Comparison of ENCODE assay signal across 13 cellular contexts in genomic region chr19:41877916-41878905, GRCh38. TPM values are rescaled to one million over a fixed set of nuclear protein-coding genes. Genes with fewer than 3 reads are reported as not detected.
DNase-seq lines count a peak whose midpoint lies in the region; ATAC-seq and TF ChIP-seq lines count a peak whose summit lies in the region.
"Had no signal": no experiment of that assay in that cellular context is flagged by ENCODE, and none has a peak within 500 bp of the region (broad histone marks: within the 10 kb centered on the region; RNA-seq: fewer than 3 reads in every experiment).

No MANE protein-coding gene starts in this region.

- peaks cover 32% of the 10 kb centered on the region for H3K79me2 ChIP-seq in SU-DHL-6 (ENCODE audit: insufficient read depth, low read length)

- in situ Hi-C loops in GM13976 (cut with MboI; ENCODE audit: low sequenced_read_pairs, unreplicated experiment) = no loop called here

- no peaks in the 10 kb centered on the region for H3K36me3 ChIP-seq in CD4-positive, CD25-positive, alpha-beta regulatory T cell (ENCODE audit: control insufficient read depth, insufficient read depth, low read length)
- peaks cover 20% of the 10 kb centered on the region for H3K36me3 ChIP-seq in SU-DHL-6 (ENCODE audit: low read length)
- H3K36me3 ChIP-seq in mucosa of rectum (ENCODE audit: control insufficient read depth in 2 of 2, insufficient read depth in 2 of 2, low read length in 2 of 2) = no peaks in the 10 kb centered on the region
- H3K36me3 ChIP-seq in ascending aorta = no peaks in the 10 kb centered on the region
- H3K36me3 ChIP-seq: tibial artery had no signal

- H3K4me3 ChIP-seq in CD4-positive, CD25-positive, alpha-beta regulatory T cell (ENCODE audit: low read depth, low read length) = peak overlapping the region; percentile 47
- H3K4me3 ChIP-seq in SU-DHL-6 (ENCODE audit: insufficient read depth, low read length, poor library complexity, severe bottlenecking) (peak overlapping the region; percentile 86), mucosa of rectum (ENCODE audit: low read length in 2 of 2) (peak overlapping the region in 1 of 2 donors; percentile 64), foreskin fibroblast (ENCODE audit: low read depth in 1 of 2, low read length in 2 of 2) (no peak overlapping the region), ascending aorta (no peak overlapping the region)
- H3K4me3 ChIP-seq: tibial artery had no signal

- no peak overlapping the region for H2AFZ ChIP-seq in SU-DHL-6 (ENCODE audit: low read depth, low read length, severe bottlenecking)

- no peak for ATAC-seq in CD4-positive, CD25-positive, alpha-beta regulatory T cell (ENCODE audit: low read depth in 2 of 2)

- H3K9ac ChIP-seq in SU-DHL-6 (ENCODE audit: low read length) (peak overlapping the region; percentile 99), mucosa of rectum (ENCODE audit: low read depth in 1 of 2, low read length in 2 of 2) (peak overlapping the region in 1 of 2 donors; percentile 56)

- peak overlapping the region in 3 of 4 donors; percentile 74 to 92 (median 77) for H3K4me3 Mint-ChIP-seq in CD4-positive, CD25-positive, alpha-beta regulatory T cell

- peaks cover 4% of the 10 kb centered on the region for H3K27me3 Mint-ChIP-seq in CD4-positive, CD25-positive, alpha-beta regulatory T cell

- no peaks in the 10 kb centered on the region for H3K9me2 ChIP-seq in SU-DHL-6 (replicated peaks; ENCODE audit: insufficient read depth, low read length)

- H3K9me3 ChIP-seq in CD4-positive, CD25-positive, alpha-beta regulatory T cell (ENCODE audit: control insufficient read depth in 2 of 2, low read length in 2 of 2) = no peaks in the 10 kb centered on the region
- H3K9me3 ChIP-seq in SU-DHL-6 (ENCODE audit: insufficient read depth, low read length) = no peaks in the 10 kb centered on the region
- H3K9me3 ChIP-seq in mucosa of rectum (ENCODE audit: control insufficient read depth in 2 of 2, low read length in 2 of 2) = no peaks in the 10 kb centered on the region
- no peaks in the 10 kb centered on the region for H3K9me3 ChIP-seq in ascending aorta
- H3K9me3 ChIP-seq: tibial artery had no signal

- H3K27ac ChIP-seq in CD4-positive, CD25-positive, alpha-beta regulatory T cell (ENCODE audit: insufficient read depth, low read length, poor library complexity, severe bottlenecking) = peak overlapping the region; percentile 93
- peak overlapping the region; percentile 100 for H3K27ac ChIP-seq in SU-DHL-6 (ENCODE audit: low read depth, low read length)
- H3K27ac ChIP-seq in mucosa of rectum (ENCODE audit: low read depth in 2 of 2, low read length in 2 of 2) = peak overlapping the region; percentile 34 to 79
- H3K27ac ChIP-seq in ascending aorta = no peak overlapping the region
- H3K27ac ChIP-seq: tibial artery had no signal

- intact Hi-C loops in ascending aorta (cut with DNase I) = no loop called here

- H3K4me1 Mint-ChIP-seq in CD4-positive, CD25-positive, alpha-beta regulatory T cell = peaks cover 6 to 91% (median 32%) of the 10 kb centered on the region in 4 donors

- H3K36me3 Mint-ChIP-seq in CD4-positive, CD25-positive, alpha-beta regulatory T cell = peaks cover 4% of the 10 kb centered on the region

- H3K4me1 ChIP-seq in CD4-positive, CD25-positive, alpha-beta regulatory T cell (ENCODE audit: control insufficient read depth, insufficient read depth, low read length, poor library complexity, severe bottlenecking) = peaks cover 87% of the 10 kb centered on the region
- peaks cover 4 to 12% of the 10 kb centered on the region in 2 donors for H3K4me1 ChIP-seq in mucosa of rectum (ENCODE audit: control insufficient read depth in 2 of 2, insufficient read depth in 2 of 2, low read length in 2 of 2)
- H3K4me1 ChIP-seq in ascending aorta = no peaks in the 10 kb centered on the region

- H3K9me3 Mint-ChIP-seq in CD4-positive, CD25-positive, alpha-beta regulatory T cell = peaks cover 0 to 2% (median 0%) of the 10 kb centered on the region in 7 donors

- no peak for DNase-seq in CD4-positive, CD25-positive, alpha-beta regulatory T cell
- peak; percentile 77 for DNase-seq in GM13976 (ENCODE audit: low spot score)
- no peak for DNase-seq in foreskin fibroblast
- no peak for DNase-seq in ascending aorta (ENCODE audit: low spot score in 2 of 2)
- no peak for DNase-seq in midbrain (lab: John Stamatoyannopoulos, UW)
- DNase-seq in superior temporal gyrus (ENCODE audit: extremely low spot score) = no peak
- DNase-seq: activated CD4-positive, CD25-positive, alpha-beta regulatory T cell treated with anti-CD3 and anti-CD28 coated beads, Interleukin-2, amount 50 U/mL, for 72 hours; nucleus accumbens; stimulated activated CD4-positive, alpha-beta T cell treated with anti-CD3 and anti-CD28 coated beads, Interleukin-4, amount 100 ng/mL, for 24 hours; tibial artery had no signal

- peak overlapping the region; percentile 99 to 100 (median 99) for H3K27ac Mint-ChIP-seq in CD4-positive, CD25-positive, alpha-beta regulatory T cell

- no peaks in the 10 kb centered on the region for H4K20me1 ChIP-seq in SU-DHL-6 (ENCODE audit: low read depth, low read length)

- peak overlapping the region; percentile 98 for H3K4me2 ChIP-seq in SU-DHL-6 (ENCODE audit: low read depth, low read length, poor library complexity, severe bottlenecking)

- no peak for TF ChIP-seq CTCF in GM13976 (IDR thresholded peaks at IDR 0.05; ENCODE audit: borderline replicate concordance, control extremely low read depth, extremely low read depth, insufficient read depth, missing control alignments)
- TF ChIP-seq CTCF in SU-DHL-6 (IDR thresholded peaks at IDR 0.05; ENCODE audit: insufficient read depth, low read length, poor library complexity, severe bottlenecking) = no peak
- no peak for TF ChIP-seq CTCF in foreskin fibroblast (IDR thresholded peaks at IDR 0.05; ENCODE audit: low read depth, low read length)
- TF ChIP-seq CTCF in ascending aorta (IDR thresholded peaks at IDR 0.05) = no peak

- H3K27me3 ChIP-seq in CD4-positive, CD25-positive, alpha-beta regulatory T cell (ENCODE audit: control insufficient read depth, insufficient read depth, low read length) = no peaks in the 10 kb centered on the region
- no peaks in the 10 kb centered on the region for H3K27me3 ChIP-seq in SU-DHL-6 (ENCODE audit: low read length)
- H3K27me3 ChIP-seq in mucosa of rectum (ENCODE audit: control insufficient read depth in 2 of 2, insufficient read depth in 2 of 2, low read length in 2 of 2) = no peaks in the 10 kb centered on the region
- H3K27me3 ChIP-seq in ascending aorta = no peaks in the 10 kb centered on the region
- H3K27me3 ChIP-seq: tibial artery had no signal

- H3F3A ChIP-seq in SU-DHL-6 (ENCODE audit: insufficient read depth) = peaks cover 79% of the 10 kb centered on the region

RNA-seq across cellular contexts. Expression of gene CD79A, which starts 1.1 kb away (rescaled TPM):
- total RNA-seq in CD4-positive, CD25-positive, alpha-beta regulatory T cell = 4.9 TPM
- 10 to 100 TPM; 10.6 to 17.9 (median 16.4) TPM for polyA plus RNA-seq in CD4-positive, CD25-positive, alpha-beta regulatory T cell
- not detected for total RNA-seq in ascending aorta

RNA-seq across cellular contexts. Expression of gene ARHGEF1, which starts 4.8 kb away (rescaled TPM):
- total RNA-seq in CD4-positive, CD25-positive, alpha-beta regulatory T cell = 1,312 TPM
- polyA plus RNA-seq in CD4-positive, CD25-positive, alpha-beta regulatory T cell = 100 to 1,000 TPM; 162 to 187 (median 180) TPM
- total RNA-seq in ascending aorta = 178 TPM

RNA-seq across cellular contexts. Expression of gene RPS19, which starts 18.2 kb away (rescaled TPM):
- 2,081 TPM for total RNA-seq in CD4-positive, CD25-positive, alpha-beta regulatory T cell
- 1,000 to 10,000 TPM; 3,595 to 5,716 (median 4,931) TPM for polyA plus RNA-seq in CD4-positive, CD25-positive, alpha-beta regulatory T cell
- 956 TPM for total RNA-seq in ascending aorta

RNA-seq across cellular contexts. Expression of gene DMRTC2, which starts 33.4 kb away (rescaled TPM):
- total RNA-seq in CD4-positive, CD25-positive, alpha-beta regulatory T cell = not detected
- not detected for polyA plus RNA-seq in CD4-positive, CD25-positive, alpha-beta regulatory T cell
- not detected for total RNA-seq in ascending aorta
- total RNA-seq: esophagus mucosa had no signal

RNA-seq across cellular contexts. Expression of gene LYPD4, which starts 33.7 kb away (rescaled TPM):
- total RNA-seq in CD4-positive, CD25-positive, alpha-beta regulatory T cell = not detected
- polyA plus RNA-seq in CD4-positive, CD25-positive, alpha-beta regulatory T cell = not detected
- not detected for total RNA-seq in ascending aorta
- total RNA-seq: esophagus mucosa had no signal

Comparison
In these comparisons a context has a peak if more than half of its experiments do, and no peak if none do; other contexts are left out.
1. H3K27ac ChIP-seq: peak in CD4-positive, CD25-positive, alpha-beta regulatory T cell (single experiment), SU-DHL-6 (single experiment) and mucosa of rectum (2 of 2); none in ascending aorta (0 of 2).
2. H3K4me3 ChIP-seq: peak in CD4-positive, CD25-positive, alpha-beta regulatory T cell (single experiment) and SU-DHL-6 (single experiment); none in foreskin fibroblast (0 of 2) and ascending aorta (0 of 2).